Comparison of ENCODE assay signal across 8 cellular contexts in genomic region chr6:41074692-41075436, GRCh38. TPM values are rescaled to one million over a fixed set of nuclear protein-coding genes. Genes with fewer than 3 reads are reported as not detected.
DNase-seq lines count a peak whose midpoint lies in the region; ATAC-seq and TF ChIP-seq lines count a peak whose summit lies in the region.

No MANE protein-coding gene starts in this region.

- peaks cover 33% of the 10 kb centered on the region for H3K4me1 ChIP-seq in CD4-positive, CD25-positive, alpha-beta regulatory T cell (ENCODE audit: control insufficient read depth, insufficient read depth, low read length, poor library complexity, severe bottlenecking)
- no peaks in the 10 kb centered on the region for H3K4me1 ChIP-seq in colonic mucosa

- peaks cover 16% of the 10 kb centered on the region for H3K36me3 ChIP-seq in CD4-positive, CD25-positive, alpha-beta regulatory T cell (ENCODE audit: control insufficient read depth, insufficient read depth, low read length)
- no peaks in the 10 kb centered on the region for H3K36me3 ChIP-seq in colonic mucosa

- H3K9ac ChIP-seq in colonic mucosa (ENCODE audit: low read depth in 2 of 2, low read length in 2 of 2) = peak overlapping the region in 1 of 2 donors; percentile 95

- no peaks in the 10 kb centered on the region for H3K9me3 ChIP-seq in CD4-positive, CD25-positive, alpha-beta regulatory T cell (ENCODE audit: control insufficient read depth in 2 of 2, low read length in 2 of 2)
- H3K9me3 ChIP-seq in colonic mucosa = no peaks in the 10 kb centered on the region

- peak overlapping the region; percentile 92 to 94 (median 94) for H3K27ac Mint-ChIP-seq in CD4-positive, CD25-positive, alpha-beta regulatory T cell
- H3K27ac Mint-ChIP-seq in nephron = peak overlapping the region; percentile 91 to 99 (median 94)

- H3K27ac ChIP-seq in CD4-positive, CD25-positive, alpha-beta regulatory T cell (ENCODE audit: insufficient read depth, low read length, poor library complexity, severe bottlenecking) = peak overlapping the region; percentile 97
- peak overlapping the region; percentile 100 for H3K27ac ChIP-seq in colonic mucosa

- H3K9me3 Mint-ChIP-seq in CD4-positive, CD25-positive, alpha-beta regulatory T cell = no peaks in the 10 kb centered on the region
- H3K9me3 Mint-ChIP-seq in nephron = no peaks in the 10 kb centered on the region

- peaks cover 34 to 68% (median 57%) of the 10 kb centered on the region in 4 donors for H3K4me1 Mint-ChIP-seq in CD4-positive, CD25-positive, alpha-beta regulatory T cell
- peaks cover 39% of the 10 kb centered on the region for H3K4me1 Mint-ChIP-seq in nephron

- peaks cover 9% of the 10 kb centered on the region for H3K36me3 Mint-ChIP-seq in CD4-positive, CD25-positive, alpha-beta regulatory T cell
- H3K36me3 Mint-ChIP-seq in nephron (ENCODE audit: low read depth) = peaks cover 12% of the 10 kb centered on the region

- intact Hi-C loops in colonic mucosa (cut with DNase I) = no loop called here
- intact Hi-C loops in left colon (cut with DNase I, micrococcal nuclease) = no loop called here

- no peak for TF ChIP-seq CTCF in colonic mucosa (IDR thresholded peaks at IDR 0.05)
- TF ChIP-seq CTCF in nephron (IDR thresholded peaks at IDR 0.05; ENCODE audit: unreplicated experiment in 3 of 3) = no peak

- peak overlapping the region; percentile 90 for H3K4me3 ChIP-seq in CD4-positive, CD25-positive, alpha-beta regulatory T cell (ENCODE audit: low read depth, low read length)
- H3K4me3 ChIP-seq in colonic mucosa = peak overlapping the region; percentile 89

- no peak for ATAC-seq in CD4-positive, CD25-positive, alpha-beta regulatory T cell (ENCODE audit: low read depth in 2 of 2)
- ATAC-seq in HG02973 (IDR thresholded peaks at IDR 0.05; ENCODE audit: unreplicated experiment) (no peak), left colon (no peak)

- H3K4me3 Mint-ChIP-seq in CD4-positive, CD25-positive, alpha-beta regulatory T cell = peak overlapping the region; percentile 90 to 97 (median 94)
- peak overlapping the region; percentile 98 for H3K4me3 Mint-ChIP-seq in nephron

- peaks cover 6% of the 10 kb centered on the region for H3K27me3 Mint-ChIP-seq in CD4-positive, CD25-positive, alpha-beta regulatory T cell
- H3K27me3 Mint-ChIP-seq in nephron (ENCODE audit: low read depth) = no peaks in the 10 kb centered on the region

- no peak for DNase-seq in CD4-positive, CD25-positive, alpha-beta regulatory T cell
- DNase-seq in MV-4-11 (lab: John Stamatoyannopoulos, UW) (peak; percentile 33), colonic mucosa (no peak), middle frontal gyrus (ENCODE audit: extremely low spot score, low spot score) (no peak), left colon (no peak)
- DNase-seq in stimulated activated CD4-positive, alpha-beta T cell treated with anti-CD3 and anti-CD28 coated beads, Interleukin-15, amount 100 ng/mL, for 24 hours = no peak

- no peaks in the 10 kb centered on the region for H3K27me3 ChIP-seq in CD4-positive, CD25-positive, alpha-beta regulatory T cell (ENCODE audit: control insufficient read depth, insufficient read depth, low read length)
- no peaks in the 10 kb centered on the region for H3K27me3 ChIP-seq in colonic mucosa

RNA-seq across cellular contexts. Expression of gene NFYA, which starts 2.1 kb away (rescaled TPM):
- 37.9 TPM for total RNA-seq in CD4-positive, CD25-positive, alpha-beta regulatory T cell
- polyA plus RNA-seq in CD4-positive, CD25-positive, alpha-beta regulatory T cell = 10 to 100 TPM; 15.9 to 24.1 (median 19.7) TPM
- total RNA-seq in colonic mucosa = 10 to 100 TPM; 21.2 to 24.5 TPM
- 10 to 100 TPM; 19.1 to 19.9 TPM for total RNA-seq in left colon

RNA-seq across cellular contexts. Expression of gene OARD1, which starts 2.7 kb away (rescaled TPM):
- total RNA-seq in CD4-positive, CD25-positive, alpha-beta regulatory T cell = 30.3 TPM
- polyA plus RNA-seq in CD4-positive, CD25-positive, alpha-beta regulatory T cell = 10 to 100 TPM; 38.8 to 58.2 (median 53.6) TPM
- total RNA-seq in colonic mucosa = 10 to 100 TPM; 25.0 to 34.2 TPM
- 10 to 100 TPM; 23.7 to 30.1 TPM for total RNA-seq in left colon

RNA-seq across cellular contexts. Expression of gene APOBEC2, which starts 21.9 kb away (rescaled TPM):
- total RNA-seq in CD4-positive, CD25-positive, alpha-beta regulatory T cell = not detected
- 1 to 10 TPM in 1 of 4 donors, under 1 TPM in 3; 0.67 to 1.1 (median 0.88) TPM for polyA plus RNA-seq in CD4-positive, CD25-positive, alpha-beta regulatory T cell
- under 1 TPM in 1 of 2 donors, not detected in 1; 0.22 TPM for total RNA-seq in colonic mucosa
- not detected for total RNA-seq in left colon

RNA-seq across cellular contexts. Expression of gene TSPO2, which starts 32.6 kb away (rescaled TPM):
- total RNA-seq in CD4-positive, CD25-positive, alpha-beta regulatory T cell = not detected
- not detected for polyA plus RNA-seq in CD4-positive, CD25-positive, alpha-beta regulatory T cell
- total RNA-seq in colonic mucosa (not detected), left colon (not detected)

RNA-seq across cellular contexts. Expression of gene UNC5CL, which starts 35.8 kb away (rescaled TPM):
- total RNA-seq in CD4-positive, CD25-positive, alpha-beta regulatory T cell = 4.4 TPM
- polyA plus RNA-seq in CD4-positive, CD25-positive, alpha-beta regulatory T cell = under 1 TPM; 0.11 to 0.68 (median 0.20) TPM
- 1 to 10 TPM; 4.1 to 4.2 TPM for total RNA-seq in colonic mucosa
- 1 to 10 TPM; 2.2 to 6.6 TPM for total RNA-seq in left colon
